23 cellular contexts compared by ENCODE assay signal in genomic region chr14:32481707-32482106, GRCh38.
DNase-seq lines count a peak whose midpoint lies in the region; ATAC-seq, FAIRE-seq and TF ChIP-seq lines count a peak whose summit lies in the region.
"Had no signal": no experiment of that assay in that cellular context is flagged by ENCODE, and none has a peak within 500 bp of the region (broad histone marks: within the 10 kb centered on the region; RNA-seq: fewer than 3 reads in every experiment).

No MANE protein-coding gene starts in this region.

- H3K9ac ChIP-seq in IMR-90 (ENCODE audit: low read depth, low read length) (no peak overlapping the region), K562 (ENCODE audit: insufficient read depth in 1 of 2, low read depth in 2 of 2, low read length in 2 of 2) (no peak overlapping the region)
- H3K9ac ChIP-seq: BLaER1, KMS-11 had no signal

- H3K79me2 ChIP-seq in K562 (ENCODE audit: control insufficient read depth, insufficient read depth, low read length) = no peaks in the 10 kb centered on the region

- no peak overlapping the region for H3K4me3 Mint-ChIP-seq in activated CD4-positive, alpha-beta T cell treated with anti-CD3 and anti-CD28 coated beads for 36 hours
- H3K4me3 Mint-ChIP-seq: CD4-positive, alpha-beta T cell had no signal

- peak; percentile 4 for DNase-seq in A673 (ENCODE audit: low spot score)
- DNase-seq in IMR-90 = no peak
- DNase-seq in K562 (ENCODE audit: extremely low read depth in 1 of 4, low spot score in 3 of 4) = no peak
- DNase-seq in pons (ENCODE audit: low spot score) = peak; percentile 4
- DNase-seq in activated CD4-positive, alpha-beta T cell treated with anti-CD3 and anti-CD28 coated beads for 36 hours = no peak
- DNase-seq in NCI-H524 treated with DMSO at 0.1 percent for 48 hours (lab: John Stamatoyannopoulos, UW) = no peak
- DNase-seq: CD4-positive, alpha-beta T cell; NCI-H1092; NCI-H1417 treated with DMSO at 0.1 percent for 48 hours; NCI-H1694 treated with DMSO at 0.1 percent for 48 hours; NCI-H2081; NCI-H2171 treated with DMSO at 0.1 percent for 48 hours; NCI-H524; NCI-H82; NK-92 treated with Interleukin-12 subunit alpha and Interleukin-12 subunit beta, amount 100 ng/mL, for 24 hours; PC-9; SJCRH30 had no signal

- H3K4me2 ChIP-seq in IMR-90 (ENCODE audit: low read depth, low read length) (no peak overlapping the region), K562 (ENCODE audit: insufficient read depth, low read length) (no peak overlapping the region)
- H3K4me2 ChIP-seq: BLaER1, KMS-11, PC-9 had no signal

- no peaks in the 10 kb centered on the region for H3K27me3 ChIP-seq in A673 (replicated peaks; ENCODE audit: insufficient read depth, low read depth, low read length, poor library complexity)
- no peaks in the 10 kb centered on the region for H3K27me3 ChIP-seq in IMR-90 (ENCODE audit: control insufficient read depth, insufficient read depth, low read length)
- H3K27me3 ChIP-seq in K562 (ENCODE audit: control insufficient read depth in 2 of 2, insufficient read depth in 2 of 2, low read length in 2 of 2) = no peaks in the 10 kb centered on the region
- H3K27me3 ChIP-seq: BLaER1, SJCRH30 had no signal

- H3K36me3 Mint-ChIP-seq in activated CD4-positive, alpha-beta T cell treated with anti-CD3 and anti-CD28 coated beads for 36 hours (ENCODE audit: low read depth) = peaks cover 2% of the 10 kb centered on the region

- BruUV-seq in A673 (replicated peaks; lab: Mats Ljungman, UMichigan) = no TSS peak
- BruUV-seq in IMR-90 (replicated peaks; lab: Mats Ljungman, UMichigan) = no TSS peak
- no TSS peak for BruUV-seq in K562 (replicated peaks; lab: Mats Ljungman, UMichigan)

- FAIRE-seq in K562 (lab: Jason Lieb, UNC) = no peak
- FAIRE-seq: H54, HTR-8/SVneo had no signal

- H3K9me1 ChIP-seq in IMR-90 (ENCODE audit: insufficient read depth, low read length) (peaks cover 18% of the 10 kb centered on the region), K562 (ENCODE audit: control insufficient read depth, insufficient read depth, low read length) (no peaks in the 10 kb centered on the region)

- H3K36me3 ChIP-seq in A673 (ENCODE audit: insufficient read depth, low read length, poor library complexity, severe bottlenecking) = no peaks in the 10 kb centered on the region
- no peaks in the 10 kb centered on the region for H3K36me3 ChIP-seq in IMR-90 (ENCODE audit: control insufficient read depth, insufficient read depth, low read length)
- no peaks in the 10 kb centered on the region for H3K36me3 ChIP-seq in K562 (ENCODE audit: control insufficient read depth, insufficient read depth, low read length)
- H3K36me3 ChIP-seq: BLaER1, SJCRH30 had no signal

- H3K4me1 Mint-ChIP-seq in activated CD4-positive, alpha-beta T cell treated with anti-CD3 and anti-CD28 coated beads for 36 hours = no peaks in the 10 kb centered on the region

- peak overlapping the region; percentile 92 for H2BK120ac ChIP-seq in IMR-90 (ENCODE audit: low read depth, low read length)

- peak overlapping the region; percentile 81 for H2BK20ac ChIP-seq in IMR-90 (ENCODE audit: low read depth, low read length)

- in situ Hi-C loops in IMR-90 (cut with MboI; ENCODE audit: low sequenced_read_pairs) = no loop called here
- in situ Hi-C loops in K562 (cut with MboI) = no loop called here

- no peak for TF ChIP-seq EP300 in K562 (IDR thresholded peaks at IDR 0.05; ENCODE audit: low read length)

- no CpG with 5 or more reads among the region's 1 CpG for WGBS in IMR-90 (ENCODE audit: extremely low coverage in 2 of 2, insufficient read length in 1 of 2), 2 experiments
- WGBS in K562 (ENCODE audit: insufficient coverage, low coverage, missing lambda C conversion rate) = 0% methylated on average over 1 of the region's 1 CpG

- no peaks in the 10 kb centered on the region for H3K79me1 ChIP-seq in IMR-90 (ENCODE audit: low read depth in 1 of 2, low read length in 2 of 2)

- H3K14ac ChIP-seq in IMR-90 (replicated peaks; ENCODE audit: low read depth, low read length) = peak overlapping the region; percentile 55

- H3K23ac ChIP-seq in IMR-90 (ENCODE audit: low read depth, low read length) = peak overlapping the region; percentile 67

- peak overlapping the region; percentile 78; the same call in 1 of the 2 replicates for H2AK5ac ChIP-seq in IMR-90 (ENCODE audit: low read depth, low read length)

- ATAC-seq in IMR-90 (ENCODE audit: low read depth) (no peak), K562 (no peak), GM18861 (IDR thresholded peaks at IDR 0.05; ENCODE audit: unreplicated experiment) (no peak)
- ATAC-seq in activated CD4-positive, alpha-beta T cell treated with anti-CD3 and anti-CD28 coated beads for 36 hours = no peak
- ATAC-seq: Right ventricle myocardium inferior had no signal

- H3K18ac ChIP-seq in IMR-90 (ENCODE audit: low read depth, low read length) = peak overlapping the region; percentile 86; the same call in 1 of the 2 replicates

- H4K91ac ChIP-seq in IMR-90 (ENCODE audit: insufficient read depth, low read depth, low read length) = peak overlapping the region; percentile 68

- peak overlapping the region; percentile 87; the same call in 1 of the 2 replicates for H3K4ac ChIP-seq in IMR-90 (ENCODE audit: low read depth, low read length)

- dilution Hi-C loops in IMR-90 (cut with HindIII; ENCODE audit: low sequenced_read_pairs, unreplicated experiment) = no loop called here

- no peak overlapping the region for H3K56ac ChIP-seq in IMR-90 (ENCODE audit: extremely low read depth, insufficient read depth, low read length)

- H3K27ac ChIP-seq in A673 (ENCODE audit: low read depth, low read length, poor library complexity, severe bottlenecking) (no peak overlapping the region), IMR-90 (ENCODE audit: insufficient read depth, low read length) (no peak overlapping the region), K562 (ENCODE audit: extremely low read depth, low read depth, low read length) (no peak overlapping the region)
- H3K27ac ChIP-seq: BLaER1, KMS-11, PC-9, SJCRH30 had no signal

- intact Hi-C loops in A673 (cut with micrococcal nuclease; ENCODE audit: unreplicated experiment) (no loop called here), IMR-90 (cut with micrococcal nuclease) (no loop called here), K562 (cut with micrococcal nuclease) (no loop called here)
- intact Hi-C loops in activated CD4-positive, alpha-beta T cell treated with anti-CD3 and anti-CD28 coated beads for 36 hours (cut with DNase I, micrococcal nuclease) = no loop called here

- H4K20me1 ChIP-seq in IMR-90 (ENCODE audit: insufficient read depth, low read length) (no peaks in the 10 kb centered on the region), K562 (replicated peaks; ENCODE audit: control insufficient read depth, insufficient read depth, low read length) (no peaks in the 10 kb centered on the region)
- H4K20me1 ChIP-seq: BLaER1 had no signal

- no peak for TF ChIP-seq CTCF in A673 (conservative IDR thresholded peaks at IDR 0.05; ENCODE audit: low read depth, low read length)
- no peak for TF ChIP-seq CTCF in IMR-90 (conservative IDR thresholded peaks at IDR 0.05; ENCODE audit: low read depth, low read length)
- TF ChIP-seq CTCF in K562 (IDR thresholded peaks at IDR 0.05 in 2 of 3, conservative IDR thresholded peaks at IDR 0.05 in 1 of 3; ENCODE audit: insufficient read depth in 2 of 3, low read depth in 1 of 3, low read length in 3 of 3) = no peak

- H3K9me3 ChIP-seq in A673 (ENCODE audit: low read depth, low read length, poor library complexity, severe bottlenecking) (no peaks in the 10 kb centered on the region), IMR-90 (ENCODE audit: control insufficient read depth, insufficient read depth, low read length) (no peaks in the 10 kb centered on the region), K562 (replicated peaks; ENCODE audit: control insufficient read depth, insufficient read depth, low read depth, low read length) (no peaks in the 10 kb centered on the region)
- H3K9me3 ChIP-seq: BLaER1 had no signal

- no peak overlapping the region for H3K4me3 ChIP-seq in A673 (ENCODE audit: low read depth, low read length, poor library complexity, severe bottlenecking)
- H3K4me3 ChIP-seq in IMR-90 (ENCODE audit: insufficient read depth, low read depth, low read length) = no peak overlapping the region
- H3K4me3 ChIP-seq in K562 = no peak overlapping the region
- H3K4me3 ChIP-seq: BLaER1, PC-9, SJCRH30 had no signal

- no peak for TF ChIP-seq RAD21 in IMR-90 (IDR thresholded peaks at IDR 0.05; ENCODE audit: low read length)
- no peak for TF ChIP-seq RAD21 in K562 (CRISPR knock-in tag; conservative IDR thresholded peaks at IDR 0.05 in 1 of 2, IDR thresholded peaks at IDR 0.05 in 1 of 2)

- POLR2A ChIA-PET in A673 (lab: Charles Lee; ENCODE audit: low non-redundant PET) (no interaction called here), IMR-90 (lab: Charles Lee; ENCODE audit: unreplicated experiment) (interaction anchor here (0.6 kb wide), 1 partner anchor 223 kb away, joined by 5 read pairs; no protein-coding TSS in a partner anchor), K562 (lab: Yijun Ruan, JAX) (no interaction called here)
- POLR2A ChIA-PET in activated CD4-positive, alpha-beta T cell treated with anti-CD3 and anti-CD28 coated beads for 36 hours (lab: Charles Lee) = no interaction called here

- peak overlapping the region; percentile 32 to 61; a peak in 1 of 4 replicates for H4K8ac ChIP-seq in IMR-90 (ENCODE audit: low read depth in 2 of 2, low read length in 2 of 2)

- peak overlapping the region; percentile 58 for H2BK5ac ChIP-seq in IMR-90 (ENCODE audit: low read depth, low read length, poor library complexity, severe bottlenecking)

- TF ChIP-seq POLR2A in IMR-90 (IDR thresholded peaks at IDR 0.05; ENCODE audit: low read depth, low read length) (no peak), K562 (conservative IDR thresholded peaks at IDR 0.05) (no peak)

- H2AK9ac ChIP-seq in IMR-90 (replicated peaks; ENCODE audit: low read depth, low read length, poor library complexity) = no peak overlapping the region

- H3K27me3 Mint-ChIP-seq in activated CD4-positive, alpha-beta T cell treated with anti-CD3 and anti-CD28 coated beads for 36 hours = no peaks in the 10 kb centered on the region
- H3K27me3 Mint-ChIP-seq: CD4-positive, alpha-beta T cell had no signal

- H3K4me1 ChIP-seq in A673 (ENCODE audit: insufficient read depth, low read length, poor library complexity, severe bottlenecking) (no peaks in the 10 kb centered on the region), IMR-90 (ENCODE audit: control insufficient read depth, insufficient read depth, low read length) (peaks cover 18% of the 10 kb centered on the region), K562 (replicated peaks in 1 of 2; ENCODE audit: control insufficient read depth in 2 of 2, insufficient read depth in 2 of 2, low read length in 2 of 2) (no peaks in the 10 kb centered on the region)
- H3K4me1 ChIP-seq: BLaER1 had no signal

- H2AFZ ChIP-seq in IMR-90 (replicated peaks; ENCODE audit: low read length, poor library complexity) (no peak overlapping the region), K562 (ENCODE audit: low read depth, low read length) (no peak overlapping the region)
- H2AFZ ChIP-seq: PC-9 had no signal

- peak overlapping the region; percentile 72; the same call in 1 of the 2 replicates for H4K5ac ChIP-seq in IMR-90 (ENCODE audit: low read depth, low read length)

- H3K27ac Mint-ChIP-seq in activated CD4-positive, alpha-beta T cell treated with anti-CD3 and anti-CD28 coated beads for 36 hours = no peak overlapping the region
- H3K27ac Mint-ChIP-seq: CD4-positive, alpha-beta T cell had no signal

- peak overlapping the region; percentile 51; the same call in 2 of the 3 replicates for H2BK15ac ChIP-seq in IMR-90 (ENCODE audit: low read depth, low read length)

- CTCF ChIA-PET in A673 (lab: Charles Lee) = no interaction called here
- CTCF ChIA-PET in IMR-90 (lab: Yijun Ruan, JAX) = no interaction called here
- CTCF ChIA-PET in K562 (lab: Yijun Ruan, JAX; ENCODE audit: low intra/inter-chr PET ratio) = no interaction called here
- CTCF ChIA-PET in activated CD4-positive, alpha-beta T cell treated with anti-CD3 and anti-CD28 coated beads for 36 hours (lab: Charles Lee) = no interaction called here

- H3K9me3 Mint-ChIP-seq in activated CD4-positive, alpha-beta T cell treated with anti-CD3 and anti-CD28 coated beads for 36 hours (ENCODE audit: low read depth) = peaks cover 6% of the 10 kb centered on the region
- H3K9me3 Mint-ChIP-seq: CD4-positive, alpha-beta T cell had no signal

Comparison
In these comparisons a context has a peak if more than half of its experiments do, and no peak if none do; other contexts are left out.
1. DNase-seq: peak in A673 (single experiment) and pons (single experiment); none in IMR-90 (single experiment), K562 (0 of 4), activated CD4-positive, alpha-beta T cell treated with anti-CD3 and anti-CD28 coated beads for 36 hours (single experiment) and NCI-H524 treated with DMSO at 0.1 percent for 48 hours (single experiment).